Comparison of ENCODE assay signal across 9 cellular contexts in the genomic region with DNA sequence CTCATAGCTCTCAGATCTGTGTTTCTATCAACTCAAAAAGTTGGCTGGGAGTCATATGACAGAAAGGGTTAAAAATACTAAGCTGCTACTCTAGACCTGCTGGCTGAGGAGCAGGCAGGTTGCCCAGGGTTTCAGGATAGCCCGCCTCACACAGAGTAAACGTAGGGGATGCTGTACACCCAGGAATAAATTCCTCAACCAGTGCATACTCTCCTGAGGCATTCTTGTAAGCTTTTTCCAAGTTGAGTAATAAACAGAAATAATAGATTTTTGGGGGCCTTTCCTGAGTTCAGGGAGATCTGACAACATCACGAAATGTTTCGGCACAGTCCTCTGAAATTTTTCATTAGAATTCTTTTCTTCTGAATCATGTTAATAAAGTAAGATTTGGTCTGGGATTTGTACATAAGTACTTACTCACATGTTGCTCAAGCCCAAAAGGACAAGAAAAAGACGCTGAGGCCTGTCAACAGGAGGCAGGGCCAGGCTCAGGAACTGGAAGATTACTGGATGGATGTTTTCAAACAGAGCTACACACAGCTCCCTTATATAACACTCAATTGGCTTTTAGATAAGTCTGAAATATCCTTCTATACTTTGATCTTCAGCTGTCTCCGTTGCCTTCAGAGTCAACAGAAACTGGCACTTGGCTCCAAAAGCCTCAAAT. TPM values are rescaled to one million over a fixed set of nuclear protein-coding genes. Genes with fewer than 3 reads are reported as not detected.
A peak's percentile ranks its signal among the peaks of the same experiment; 100 is the strongest.
DNase-seq lines count a peak whose midpoint lies in the region; ATAC-seq and TF ChIP-seq lines count a peak whose summit lies in the region.
"Had no signal": no experiment of that assay in that cellular context is flagged by ENCODE, and none has a peak within 500 bp of the region (broad histone marks: within the 10 kb centered on the region; RNA-seq: fewer than 3 reads in every experiment).

No MANE protein-coding gene starts in this region.

- H3K27ac Mint-ChIP-seq in WTC11: no peak overlapping the region

- no peaks in the 10 kb centered on the region for H3K36me3 Mint-ChIP-seq in WTC11

- ATAC-seq in WTC11 (0 out of 2 replicates have a peak, but pooled peaks have one; percentile 22), GM21717 (IDR thresholded peaks at IDR 0.05; ENCODE audit: unreplicated experiment) (no peak)

- peak; percentile 97 for DNase-seq in ELR (ENCODE audit: low read depth)
- DNase-seq in WTC11 (ENCODE audit: low spot score): no peak
- peak; percentile 36 to 97 for DNase-seq in cardiac muscle cell (ENCODE audit: low read depth in 1 of 2, low spot score in 1 of 2)
- DNase-seq in NCI-H82 treated with DMSO at 0.1 percent for 48 hours (lab: John Stamatoyannopoulos, UW; ENCODE audit: unreplicated experiment): no peak
- no peak for DNase-seq in NCI-H526 (lab: John Stamatoyannopoulos, UW)
- DNase-seq in inferior parietal cortex (ENCODE audit: extremely low spot score): no peak
- DNase-seq: DMS79 had no signal

- H3K4me3 Mint-ChIP-seq in WTC11: no peak overlapping the region

- H3K9ac ChIP-seq in rectal smooth muscle tissue (ENCODE audit: low read length): no peak overlapping the region

- peaks cover 23% of the 10 kb centered on the region for H3K4me1 ChIP-seq in cardiac muscle cell (ENCODE audit: low read depth)
- peaks cover 17% of the 10 kb centered on the region for H3K4me1 ChIP-seq in rectal smooth muscle tissue (ENCODE audit: control insufficient read depth, insufficient read depth, low read length)

- peak overlapping the region; percentile 61 for H3K27ac ChIP-seq in cardiac muscle cell
- peak overlapping the region; percentile 73 for H3K27ac ChIP-seq in rectal smooth muscle tissue (ENCODE audit: low read depth, low read length)

- H3K9me3 ChIP-seq in cardiac muscle cell (ENCODE audit: low read depth): no peaks in the 10 kb centered on the region

- H3K36me3 ChIP-seq in cardiac muscle cell (no peaks in the 10 kb centered on the region), rectal smooth muscle tissue (ENCODE audit: control insufficient read depth, insufficient read depth, low read length) (no peaks in the 10 kb centered on the region)

- H3K4me3 ChIP-seq in cardiac muscle cell (no peak overlapping the region), rectal smooth muscle tissue (ENCODE audit: low read length) (no peak overlapping the region)

- CTCF ChIA-PET in WTC11 (lab: Charles Lee): no interaction called here

- H3K27me3 ChIP-seq in cardiac muscle cell: no peaks in the 10 kb centered on the region
- H3K27me3 ChIP-seq in rectal smooth muscle tissue (ENCODE audit: control insufficient read depth, insufficient read depth, low read length): no peaks in the 10 kb centered on the region

- H3K9me3 Mint-ChIP-seq in WTC11: no peaks in the 10 kb centered on the region

- TF ChIP-seq CTCF in WTC11 (IDR thresholded peaks at IDR 0.05) (no peak), cardiac muscle cell (IDR thresholded peaks at IDR 0.05; ENCODE audit: low read depth, low read length) (peak; percentile 6)

- H3K27me3 Mint-ChIP-seq in WTC11 (ENCODE audit: low read depth): no peaks in the 10 kb centered on the region

- H3K4me1 Mint-ChIP-seq in WTC11: peaks cover 19% of the 10 kb centered on the region

- POLR2A ChIA-PET in WTC11 (lab: Charles Lee): no interaction called here

TF ChIP-seq in WTC11, 78 proteins besides CTCF, POLR2A, EP300 and RAD21:
- TF ChIP-seq JUN (CRISPR knock-in tag; IDR thresholded peaks at IDR 0.05) (no peak), GRHL2 (CRISPR knock-in tag; IDR thresholded peaks at IDR 0.05; ENCODE audit: insufficient replicate concordance, severe bottlenecking) (no peak), NFYB (CRISPR knock-in tag; conservative IDR thresholded peaks at IDR 0.05; ENCODE audit: low read depth) (no peak), ATF1 (CRISPR knock-in tag; IDR thresholded peaks at IDR 0.05) (no peak), ZNF396 (CRISPR knock-in tag; IDR thresholded peaks at IDR 0.05; ENCODE audit: borderline replicate concordance) (no peak), GTF2I (CRISPR knock-in tag; conservative IDR thresholded peaks at IDR 0.05) (no peak), FOXP1 (CRISPR knock-in tag; IDR thresholded peaks at IDR 0.05; ENCODE audit: borderline replicate concordance) (no peak), FOXJ3 (CRISPR knock-in tag; IDR thresholded peaks at IDR 0.05; ENCODE audit: borderline replicate concordance) (no peak), ESRRA (CRISPR knock-in tag; IDR thresholded peaks at IDR 0.05; ENCODE audit: borderline replicate concordance) (no peak)
- TF ChIP-seq, protein P1, sequence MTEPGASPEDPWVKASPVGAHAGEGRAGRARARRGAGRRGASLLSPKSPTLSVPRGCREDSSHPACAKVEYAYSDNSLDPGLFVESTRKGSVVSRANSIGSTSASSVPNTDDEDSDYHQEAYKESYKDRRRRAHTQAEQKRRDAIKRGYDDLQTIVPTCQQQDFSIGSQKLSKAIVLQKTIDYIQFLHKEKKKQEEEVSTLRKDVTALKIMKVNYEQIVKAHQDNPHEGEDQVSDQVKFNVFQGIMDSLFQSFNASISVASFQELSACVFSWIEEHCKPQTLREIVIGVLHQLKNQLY (CRISPR knock-in tag; IDR thresholded peaks at IDR 0.05): no peak
- TF ChIP-seq, protein P2, sequence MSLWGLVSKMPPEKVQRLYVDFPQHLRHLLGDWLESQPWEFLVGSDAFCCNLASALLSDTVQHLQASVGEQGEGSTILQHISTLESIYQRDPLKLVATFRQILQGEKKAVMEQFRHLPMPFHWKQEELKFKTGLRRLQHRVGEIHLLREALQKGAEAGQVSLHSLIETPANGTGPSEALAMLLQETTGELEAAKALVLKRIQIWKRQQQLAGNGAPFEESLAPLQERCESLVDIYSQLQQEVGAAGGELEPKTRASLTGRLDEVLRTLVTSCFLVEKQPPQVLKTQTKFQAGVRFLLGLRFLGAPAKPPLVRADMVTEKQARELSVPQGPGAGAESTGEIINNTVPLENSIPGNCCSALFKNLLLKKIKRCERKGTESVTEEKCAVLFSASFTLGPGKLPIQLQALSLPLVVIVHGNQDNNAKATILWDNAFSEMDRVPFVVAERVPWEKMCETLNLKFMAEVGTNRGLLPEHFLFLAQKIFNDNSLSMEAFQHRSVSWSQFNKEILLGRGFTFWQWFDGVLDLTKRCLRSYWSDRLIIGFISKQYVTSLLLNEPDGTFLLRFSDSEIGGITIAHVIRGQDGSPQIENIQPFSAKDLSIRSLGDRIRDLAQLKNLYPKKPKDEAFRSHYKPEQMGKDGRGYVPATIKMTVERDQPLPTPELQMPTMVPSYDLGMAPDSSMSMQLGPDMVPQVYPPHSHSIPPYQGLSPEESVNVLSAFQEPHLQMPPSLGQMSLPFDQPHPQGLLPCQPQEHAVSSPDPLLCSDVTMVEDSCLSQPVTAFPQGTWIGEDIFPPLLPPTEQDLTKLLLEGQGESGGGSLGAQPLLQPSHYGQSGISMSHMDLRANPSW (CRISPR knock-in tag; conservative IDR thresholded peaks at IDR 0.05; ENCODE audit: low read depth): no peak
- TF ChIP-seq, protein P3, sequence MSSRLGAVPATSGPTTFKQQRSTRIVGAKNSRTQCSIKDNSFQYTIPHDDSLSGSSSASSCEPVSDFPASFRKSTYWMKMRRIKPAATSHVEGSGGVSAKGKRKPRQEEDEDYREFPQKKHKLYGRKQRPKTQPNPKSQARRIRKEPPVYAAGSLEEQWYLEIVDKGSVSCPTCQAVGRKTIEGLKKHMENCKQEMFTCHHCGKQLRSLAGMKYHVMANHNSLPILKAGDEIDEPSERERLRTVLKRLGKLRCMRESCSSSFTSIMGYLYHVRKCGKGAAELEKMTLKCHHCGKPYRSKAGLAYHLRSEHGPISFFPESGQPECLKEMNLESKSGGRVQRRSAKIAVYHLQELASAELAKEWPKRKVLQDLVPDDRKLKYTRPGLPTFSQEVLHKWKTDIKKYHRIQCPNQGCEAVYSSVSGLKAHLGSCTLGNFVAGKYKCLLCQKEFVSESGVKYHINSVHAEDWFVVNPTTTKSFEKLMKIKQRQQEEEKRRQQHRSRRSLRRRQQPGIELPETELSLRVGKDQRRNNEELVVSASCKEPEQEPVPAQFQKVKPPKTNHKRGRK (CRISPR knock-in tag; IDR thresholded peaks at IDR 0.05; ENCODE audit: borderline replicate concordance): no peak
- TF ChIP-seq, protein P4, sequence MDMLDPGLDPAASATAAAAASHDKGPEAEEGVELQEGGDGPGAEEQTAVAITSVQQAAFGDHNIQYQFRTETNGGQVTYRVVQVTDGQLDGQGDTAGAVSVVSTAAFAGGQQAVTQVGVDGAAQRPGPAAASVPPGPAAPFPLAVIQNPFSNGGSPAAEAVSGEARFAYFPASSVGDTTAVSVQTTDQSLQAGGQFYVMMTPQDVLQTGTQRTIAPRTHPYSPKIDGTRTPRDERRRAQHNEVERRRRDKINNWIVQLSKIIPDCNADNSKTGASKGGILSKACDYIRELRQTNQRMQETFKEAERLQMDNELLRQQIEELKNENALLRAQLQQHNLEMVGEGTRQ (CRISPR knock-in tag; IDR thresholded peaks at IDR 0.05): no peak
- TF ChIP-seq, protein P5, sequence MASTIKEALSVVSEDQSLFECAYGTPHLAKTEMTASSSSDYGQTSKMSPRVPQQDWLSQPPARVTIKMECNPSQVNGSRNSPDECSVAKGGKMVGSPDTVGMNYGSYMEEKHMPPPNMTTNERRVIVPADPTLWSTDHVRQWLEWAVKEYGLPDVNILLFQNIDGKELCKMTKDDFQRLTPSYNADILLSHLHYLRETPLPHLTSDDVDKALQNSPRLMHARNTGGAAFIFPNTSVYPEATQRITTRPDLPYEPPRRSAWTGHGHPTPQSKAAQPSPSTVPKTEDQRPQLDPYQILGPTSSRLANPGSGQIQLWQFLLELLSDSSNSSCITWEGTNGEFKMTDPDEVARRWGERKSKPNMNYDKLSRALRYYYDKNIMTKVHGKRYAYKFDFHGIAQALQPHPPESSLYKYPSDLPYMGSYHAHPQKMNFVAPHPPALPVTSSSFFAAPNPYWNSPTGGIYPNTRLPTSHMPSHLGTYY (CRISPR knock-in tag; IDR thresholded peaks at IDR 0.05): no peak
- TF ChIP-seq, protein P6, sequence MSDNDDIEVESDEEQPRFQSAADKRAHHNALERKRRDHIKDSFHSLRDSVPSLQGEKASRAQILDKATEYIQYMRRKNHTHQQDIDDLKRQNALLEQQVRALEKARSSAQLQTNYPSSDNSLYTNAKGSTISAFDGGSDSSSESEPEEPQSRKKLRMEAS (CRISPR knock-in tag; IDR thresholded peaks at IDR 0.05): no peak
- TF ChIP-seq, protein P7, sequence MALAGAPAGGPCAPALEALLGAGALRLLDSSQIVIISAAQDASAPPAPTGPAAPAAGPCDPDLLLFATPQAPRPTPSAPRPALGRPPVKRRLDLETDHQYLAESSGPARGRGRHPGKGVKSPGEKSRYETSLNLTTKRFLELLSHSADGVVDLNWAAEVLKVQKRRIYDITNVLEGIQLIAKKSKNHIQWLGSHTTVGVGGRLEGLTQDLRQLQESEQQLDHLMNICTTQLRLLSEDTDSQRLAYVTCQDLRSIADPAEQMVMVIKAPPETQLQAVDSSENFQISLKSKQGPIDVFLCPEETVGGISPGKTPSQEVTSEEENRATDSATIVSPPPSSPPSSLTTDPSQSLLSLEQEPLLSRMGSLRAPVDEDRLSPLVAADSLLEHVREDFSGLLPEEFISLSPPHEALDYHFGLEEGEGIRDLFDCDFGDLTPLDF (CRISPR knock-in tag; IDR thresholded peaks at IDR 0.05): no peak
TF ChIP-seq in WTC11: peak in this region for 0.

RNA-seq across cellular contexts. Expression of a gene that starts 41.0 kb away (rescaled TPM):
- total RNA-seq in WTC11 (2021): 3.7 to 4.2 TPM (median 3.7 TPM) in 3 replicates
- 5.8 and 11.8 TPM in 2 replicates for total RNA-seq in cardiac muscle cell
- polyA plus RNA-seq in cardiac muscle cell: 10.3 and 14.6 TPM in 2 replicates

Comparison
In these comparisons a context has a peak if more than half of its experiments do, and no peak if none do; other contexts are left out.
1. DNase-seq: peak in ELR (single experiment) and cardiac muscle cell (2 of 2); none in WTC11 (single experiment), NCI-H82 treated with DMSO at 0.1 percent for 48 hours (single experiment), NCI-H526 (0 of 2) and inferior parietal cortex (single experiment).